11 cellular contexts compared by ENCODE assay signal in the genomic region with DNA sequence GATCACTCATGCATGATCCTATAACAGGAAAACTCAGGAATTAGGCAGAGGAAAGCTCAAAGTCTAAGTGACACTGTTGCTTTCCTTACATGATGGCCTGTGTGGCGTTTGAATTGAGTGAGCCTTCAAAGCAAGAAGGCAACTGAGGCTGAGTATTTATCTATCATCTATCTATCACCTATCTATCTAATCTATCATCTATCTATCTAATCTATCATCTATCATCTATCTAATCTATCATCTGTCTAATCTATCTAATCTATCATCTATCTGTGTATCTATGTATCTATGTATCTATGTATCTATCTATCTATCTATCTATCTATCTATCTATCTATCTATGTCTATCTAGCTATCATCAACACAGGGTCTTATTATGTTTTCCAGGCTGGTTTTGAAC.
"Had no signal": no experiment of that assay in that cellular context is flagged by ENCODE, and none has a peak within 500 bp of the region (broad histone marks: within the 10 kb centered on the region; RNA-seq: fewer than 3 reads in every experiment).

No MANE protein-coding gene starts in this region.

- DNase-seq: GM23248, GOT3, H7, H9, HCEC 1CT, HFFc6 had no signal

- H3K4me3 ChIP-seq: GM23248, GM23338, HAP-1 had no signal

- H3K9me3 ChIP-seq: HAP-1 had no signal

- H3K4me2 ChIP-seq: GM23338 had no signal

- H3K9ac ChIP-seq: GM23248 had no signal

- H2AFZ ChIP-seq: GM23248 had no signal

- H3K36me3 ChIP-seq: HAP-1 had no signal

- FAIRE-seq: H1, H54 had no signal

- H3K27ac ChIP-seq: GM23248 had no signal

- ATAC-seq: GM23338, HCT116 had no signal
